1 cellular context compared by ENCODE assay signal in genomic region chr19:3556423-3556977, GRCh38.
TF ChIP-seq lines count a peak whose summit lies in the region.

No MANE protein-coding gene starts in this region.

TF ChIP-seq in K562, 482 proteins besides CTCF, POLR2A, EP300 and RAD21 (continues in another document):
- TF ChIP-seq GATAD2A (IDR thresholded peaks at IDR 0.05), result peak; percentile 70; the same call in 1 of the 2 replicates
- TF ChIP-seq RBM34 (IDR thresholded peaks at IDR 0.05; ENCODE audit: borderline replicate concordance, insufficient read depth, low read length), result no peak
- no peak for TF ChIP-seq MEF2D (tag; conservative IDR thresholded peaks at IDR 0.05; ENCODE audit: low read depth)
- no peak for TF ChIP-seq SNIP1 (IDR thresholded peaks at IDR 0.05; ENCODE audit: low read depth)
- 0 out of 2 replicates have a peak, but pooled peaks have one; percentile 6 for TF ChIP-seq MBD2 (IDR thresholded peaks at IDR 0.05; ENCODE audit: borderline replicate concordance, low read depth)
- TF ChIP-seq TOE1 (IDR thresholded peaks at IDR 0.05; ENCODE audit: borderline replicate concordance), result no peak
- no peak for TF ChIP-seq TOE1 (CRISPR knock-in tag; IDR thresholded peaks at IDR 0.05; ENCODE audit: borderline replicate concordance, low read depth)
- no peak for TF ChIP-seq FOXO4 (CRISPR knock-in tag; IDR thresholded peaks at IDR 0.05)
- no peak for TF ChIP-seq CCAR2 (IDR thresholded peaks at IDR 0.05; ENCODE audit: low read depth, low read length)
- TF ChIP-seq GTF2E2 (tag; IDR thresholded peaks at IDR 0.05), result no peak
- TF ChIP-seq ZNF311 (CRISPR knock-in tag; IDR thresholded peaks at IDR 0.05), result no peak
- peak; percentile 97 for TF ChIP-seq ARHGAP35 (IDR thresholded peaks at IDR 0.05; ENCODE audit: partially characterized antibody)
- TF ChIP-seq NEUROD1 (IDR thresholded peaks at IDR 0.05; ENCODE audit: borderline replicate concordance, low read depth, low read length, partially characterized antibody), result no peak
- TF ChIP-seq ETV1 (tag; conservative IDR thresholded peaks at IDR 0.05; ENCODE audit: low read depth), result no peak
- no peak for TF ChIP-seq NFXL1 (CRISPR knock-in tag; IDR thresholded peaks at IDR 0.05)
- TF ChIP-seq GABPB2 (CRISPR knock-in tag; conservative IDR thresholded peaks at IDR 0.05), result no peak
- TF ChIP-seq TARDBP (IDR thresholded peaks at IDR 0.05), result no peak
- TF ChIP-seq SIX5 (IDR thresholded peaks at IDR 0.05; ENCODE audit: borderline replicate concordance in 1 of 2, insufficient read depth in 1 of 2, low read depth in 1 of 2, low read length in 2 of 2), result no peak
- TF ChIP-seq TBP (optimal IDR thresholded peaks at IDR 0.05; ENCODE audit: low read depth, low read length), result no peak
- TF ChIP-seq ZNF41 (CRISPR knock-in tag; conservative IDR thresholded peaks at IDR 0.05), result no peak
- 0 out of 2 replicates have a peak, but pooled peaks have one; percentile 7 for TF ChIP-seq CBFA2T2 (conservative IDR thresholded peaks at IDR 0.05)
- 0 out of 2 replicates have a peak, but pooled peaks have one; percentile 24 for TF ChIP-seq SUPT5H (IDR thresholded peaks at IDR 0.05)
- no peak for TF ChIP-seq KDM4B (IDR thresholded peaks at IDR 0.05; ENCODE audit: borderline replicate concordance in 2 of 2, low read depth in 1 of 2)
- no peak for TF ChIP-seq LCOR (CRISPR knock-in tag; IDR thresholded peaks at IDR 0.05)
- no peak for TF ChIP-seq CSDE1 (IDR thresholded peaks at IDR 0.05)
- TF ChIP-seq ZNF224 (CRISPR knock-in tag; IDR thresholded peaks at IDR 0.05), result no peak
- TF ChIP-seq ZNF778 (CRISPR knock-in tag; IDR thresholded peaks at IDR 0.05), result no peak
- TF ChIP-seq E2F4 (CRISPR knock-in tag; IDR thresholded peaks at IDR 0.05; ENCODE audit: low read depth), result 0 out of 2 replicates have a peak, but pooled peaks have one; percentile 23
- TF ChIP-seq MAFK (IDR thresholded peaks at IDR 0.05; ENCODE audit: low read length), result no peak
- peak; percentile 29; the same call in 1 of the 2 replicates for TF ChIP-seq BCOR (IDR thresholded peaks at IDR 0.05)
- TF ChIP-seq KDM5B (IDR thresholded peaks at IDR 0.05; ENCODE audit: insufficient replicate concordance, low read depth, low read length), result no peak
- TF ChIP-seq ZNF217 (CRISPR knock-in tag; IDR thresholded peaks at IDR 0.05), result no peak
- peak in 1 of 2 experiments; percentile 17; a peak in 1 of 4 replicates for TF ChIP-seq TBL1XR1 (IDR thresholded peaks at IDR 0.05; ENCODE audit: low read length in 2 of 2)
- TF ChIP-seq XRCC5 (IDR thresholded peaks at IDR 0.05; ENCODE audit: low read depth, low read length), result 0 out of 2 replicates have a peak, but pooled peaks have one; percentile 29
- TF ChIP-seq CBFA2T3 (IDR thresholded peaks at IDR 0.05), result peak; percentile 58
- no peak for TF ChIP-seq BACH1 (tag; IDR thresholded peaks at IDR 0.05)
- no peak for TF ChIP-seq HOXB6 (CRISPR knock-in tag; IDR thresholded peaks at IDR 0.05; ENCODE audit: borderline replicate concordance)
- no peak; the same call in 1 of the 2 replicates for TF ChIP-seq GATA2 (CRISPR knock-in tag; IDR thresholded peaks at IDR 0.05)
- TF ChIP-seq SIRT6 (IDR thresholded peaks at IDR 0.05; ENCODE audit: low read depth, low read length), result no peak
- no peak for TF ChIP-seq KLF10 (CRISPR knock-in tag; IDR thresholded peaks at IDR 0.05)
- TF ChIP-seq ZFP1 (CRISPR knock-in tag; IDR thresholded peaks at IDR 0.05), result no peak
- no peak for TF ChIP-seq ZNF436 (CRISPR knock-in tag; IDR thresholded peaks at IDR 0.05)
- TF ChIP-seq PPARD (CRISPR knock-in tag; IDR thresholded peaks at IDR 0.05), result no peak
- TF ChIP-seq BRF1 (IDR thresholded peaks at IDR 0.05; ENCODE audit: borderline replicate concordance, extremely low read depth, insufficient read length), result no peak
- TF ChIP-seq SMAD4 (CRISPR knock-in tag; conservative IDR thresholded peaks at IDR 0.05), result no peak
- no peak for TF ChIP-seq MGA (IDR thresholded peaks at IDR 0.05)
- TF ChIP-seq SMARCA5 (IDR thresholded peaks at IDR 0.05), result peak; percentile 55; the same call in 1 of the 2 replicates
- TF ChIP-seq CHD4 (IDR thresholded peaks at IDR 0.05; ENCODE audit: insufficient read depth, insufficient replicate concordance, low read depth, low read length, poor library complexity, severe bottlenecking), result peak; percentile 8
- TF ChIP-seq ZNF253 (CRISPR knock-in tag; conservative IDR thresholded peaks at IDR 0.05), result no peak
- TF ChIP-seq PBX2 (CRISPR knock-in tag; IDR thresholded peaks at IDR 0.05; ENCODE audit: low read depth), result no peak
- TF ChIP-seq PBX2 (tag; conservative IDR thresholded peaks at IDR 0.05; ENCODE audit: low read depth), result no peak
- no peak for TF ChIP-seq BRCA1 (IDR thresholded peaks at IDR 0.05)
- no peak; the same call in 1 of the 2 replicates for TF ChIP-seq BRCA1 (CRISPR knock-in tag; IDR thresholded peaks at IDR 0.05)
- peak; percentile 54; the same call in 1 of the 2 replicates for TF ChIP-seq SP1 (CRISPR knock-in tag; IDR thresholded peaks at IDR 0.05)
- TF ChIP-seq PHF8 (IDR thresholded peaks at IDR 0.05; ENCODE audit: borderline replicate concordance, low read length), result no peak
- no peak for TF ChIP-seq ZFP91 (CRISPR knock-in tag; IDR thresholded peaks at IDR 0.05)
- no peak for TF ChIP-seq POLR2H (tag; IDR thresholded peaks at IDR 0.05; ENCODE audit: low read depth)
- TF ChIP-seq OTX1 (CRISPR knock-in tag; IDR thresholded peaks at IDR 0.05), result no peak
- no peak for TF ChIP-seq STAG1 (CRISPR knock-in tag; IDR thresholded peaks at IDR 0.05; ENCODE audit: borderline replicate concordance)
- TF ChIP-seq SAFB (IDR thresholded peaks at IDR 0.05; ENCODE audit: borderline replicate concordance, low read depth, low read length), result no peak
